ENCODE assay signal across 11 cellular contexts in genomic region chr3:136898954-136899353, GRCh38. TPM values are rescaled to one million over a fixed set of nuclear protein-coding genes. Genes with fewer than 3 reads are reported as not detected.
A peak's percentile ranks its signal among the peaks of the same experiment; 100 is the strongest.
DNase-seq lines count a peak whose midpoint lies in the region; ATAC-seq, FAIRE-seq and TF ChIP-seq lines count a peak whose summit lies in the region.
"Had no signal": no experiment of that assay in that cellular context is flagged by ENCODE, and none has a peak within 500 bp of the region (broad histone marks: within the 10 kb centered on the region; RNA-seq: fewer than 3 reads in every experiment).

No MANE protein-coding gene starts in this region.

- H3K36me3 ChIP-seq in Caco-2 (ENCODE audit: control insufficient read depth, insufficient read depth, low read length): no peaks in the 10 kb centered on the region
- H3K36me3 ChIP-seq in Karpas-422 (ENCODE audit: insufficient read depth, low read length): peaks cover 32% of the 10 kb centered on the region
- no peaks in the 10 kb centered on the region for H3K36me3 ChIP-seq in K562 (ENCODE audit: control insufficient read depth, insufficient read depth, low read length)
- no peaks in the 10 kb centered on the region for H3K36me3 ChIP-seq in muscle layer of colon (ENCODE audit: insufficient read depth, low read length)

- H3K27me3 ChIP-seq in Caco-2 (replicated peaks; ENCODE audit: control insufficient read depth, insufficient read depth, low read length): no peaks in the 10 kb centered on the region
- H3K27me3 ChIP-seq in Karpas-422 (ENCODE audit: low read length): no peaks in the 10 kb centered on the region
- no peaks in the 10 kb centered on the region for H3K27me3 ChIP-seq in K562 (ENCODE audit: control insufficient read depth in 2 of 2, insufficient read depth in 2 of 2, low read length in 2 of 2)
- no peaks in the 10 kb centered on the region for H3K27me3 ChIP-seq in muscle layer of colon (ENCODE audit: control insufficient read depth in 1 of 2, insufficient read depth in 2 of 2, low read length in 2 of 2)

- intact Hi-C loops in Caco-2 (cut with micrococcal nuclease; ENCODE audit: unreplicated experiment) (no loop called here), K562 (cut with micrococcal nuclease) (no loop called here)

- peak overlapping the region; percentile 49 for H3K27ac Mint-ChIP-seq in Caco-2 (ENCODE audit: unreplicated experiment)
- H3K27ac Mint-ChIP-seq: dendritic cell treated with granulocyte-macrophage colony-stimulating factor and Interleukin-4, amounts not matched to agents 40 ng/mL and 50 ng/mL, for 4 days; HFFc6 had no signal

- peaks cover 19% of the 10 kb centered on the region for H3K9me3 ChIP-seq in Caco-2
- H3K9me3 ChIP-seq in Karpas-422 (ENCODE audit: low read length): peaks cover 4% of the 10 kb centered on the region; the same call in 1 of the 2 replicates
- no peaks in the 10 kb centered on the region for H3K9me3 ChIP-seq in K562 (replicated peaks; ENCODE audit: control insufficient read depth, insufficient read depth, low read depth, low read length)
- H3K9me3 ChIP-seq in muscle layer of colon (ENCODE audit: low read length): no peaks in the 10 kb centered on the region

- peaks cover 28% of the 10 kb centered on the region for H3K4me1 Mint-ChIP-seq in Caco-2 (ENCODE audit: low read depth, unreplicated experiment)

- H2AFZ ChIP-seq in Karpas-422 (ENCODE audit: low read length) (no peak overlapping the region), K562 (ENCODE audit: low read depth, low read length) (no peak overlapping the region)

- no peak for TF ChIP-seq POLR2A in K562 (conservative IDR thresholded peaks at IDR 0.05)

- H3K4me3 ChIP-seq in Caco-2 (ENCODE audit: low read depth, low read length) (no peak overlapping the region), Karpas-422 (ENCODE audit: low read length) (no peak overlapping the region), K562 (no peak overlapping the region), muscle layer of colon (ENCODE audit: low read depth in 1 of 2, low read length in 2 of 2) (no peak overlapping the region)

- no peak for TF ChIP-seq EP300 in K562 (IDR thresholded peaks at IDR 0.05; ENCODE audit: low read length)

- peak; percentile 59 for ATAC-seq in K562

- in situ Hi-C loops in K562 (cut with MboI): no loop called here

- no peaks in the 10 kb centered on the region for H3K27me3 Mint-ChIP-seq in Caco-2 (ENCODE audit: insufficient read depth, unreplicated experiment)
- H3K27me3 Mint-ChIP-seq: dendritic cell treated with granulocyte-macrophage colony-stimulating factor and Interleukin-4, amounts not matched to agents 40 ng/mL and 50 ng/mL, for 4 days had no signal

- WGBS in K562 (ENCODE audit: insufficient coverage, low coverage, missing lambda C conversion rate): 58% methylated on average over 2 of the region's 2 CpGs

- H3K4me1 ChIP-seq in Caco-2: peaks cover 37% of the 10 kb centered on the region
- H3K4me1 ChIP-seq in Karpas-422 (ENCODE audit: low read length): peaks cover 86% of the 10 kb centered on the region
- peaks cover 2 to 32% of the 10 kb centered on the region in 2 experiments; a peak in 4 of 5 replicates for H3K4me1 ChIP-seq in K562 (replicated peaks in 1 of 2; ENCODE audit: control insufficient read depth in 2 of 2, insufficient read depth in 2 of 2, low read length in 2 of 2)
- H3K4me1 ChIP-seq in muscle layer of colon (ENCODE audit: insufficient read depth, low read length): peaks cover 21% of the 10 kb centered on the region

- TF ChIP-seq CTCF in Caco-2 (IDR thresholded peaks at IDR 0.05; ENCODE audit: insufficient read depth in 1 of 2, low read depth in 1 of 2, low read length in 1 of 2, severe bottlenecking in 1 of 2, unreplicated experiment in 1 of 2): no peak
- no peak for TF ChIP-seq CTCF in K562 (IDR thresholded peaks at IDR 0.05 in 2 of 3, conservative IDR thresholded peaks at IDR 0.05 in 1 of 3; ENCODE audit: insufficient read depth in 2 of 3, low read depth in 1 of 3, low read length in 3 of 3)

- H3K9me1 ChIP-seq in K562 (ENCODE audit: control insufficient read depth, insufficient read depth, low read length): no peaks in the 10 kb centered on the region

- no TSS peak for BruUV-seq in Caco-2 (replicated peaks; lab: Mats Ljungman, UMichigan)
- BruUV-seq in K562 (replicated peaks; lab: Mats Ljungman, UMichigan): no TSS peak

- H4K20me1 ChIP-seq in Karpas-422 (ENCODE audit: insufficient read depth, low read depth, low read length): no peaks in the 10 kb centered on the region
- peaks cover 23% of the 10 kb centered on the region for H4K20me1 ChIP-seq in K562 (replicated peaks; ENCODE audit: control insufficient read depth, insufficient read depth, low read length)

- TF ChIP-seq RAD21 in K562 (CRISPR knock-in tag; conservative IDR thresholded peaks at IDR 0.05 in 1 of 2, IDR thresholded peaks at IDR 0.05 in 1 of 2): no peak

- peaks cover 24% of the 10 kb centered on the region for H3K36me3 Mint-ChIP-seq in Caco-2 (ENCODE audit: insufficient read depth, unreplicated experiment)

- H3K9me3 Mint-ChIP-seq in Caco-2 (ENCODE audit: unreplicated experiment): peaks cover 35% of the 10 kb centered on the region

- FAIRE-seq in K562 (lab: Jason Lieb, UNC): no peak
- FAIRE-seq: HTR-8/SVneo had no signal

- CTCF ChIA-PET in Caco-2 (lab: Charles Lee) (no interaction called here), K562 (lab: Yijun Ruan, JAX; ENCODE audit: low intra/inter-chr PET ratio) (no interaction called here), HEK293T (lab: Yijun Ruan, JAX) (no interaction called here)

- peaks cover 100% of the 10 kb centered on the region for H3K79me2 ChIP-seq in Karpas-422 (ENCODE audit: low read length)
- H3K79me2 ChIP-seq in K562 (ENCODE audit: control insufficient read depth, insufficient read depth, low read length): peaks cover 71% of the 10 kb centered on the region

- no peak for DNase-seq in Caco-2
- DNase-seq in Karpas-422: no peak
- DNase-seq in K562 (ENCODE audit: extremely low read depth in 1 of 4, low spot score in 3 of 4): no peak
- no peak for DNase-seq in NCI-H1436 treated with DMSO at 0.1 percent for 48 hours (lab: John Stamatoyannopoulos, UW)
- no peak for DNase-seq in HEK293T (ENCODE audit: extremely low spot score)
- DNase-seq in NCI-H2171 treated with DMSO at 0.1 percent for 48 hours (lab: John Stamatoyannopoulos, UW): no peak
- DNase-seq: HFFc6, NCI-H524 had no signal

- POLR2A ChIA-PET in Caco-2 (lab: Charles Lee) (interaction anchor here (0.6 kb wide), 1 partner anchor 37 kb away, joined by 4 read pairs; the partner anchor contains the start of gene NCK1), K562 (lab: Yijun Ruan, JAX) (interaction anchor here (1.7 kb wide), 1 partner anchor 14 kb away, joined by 6 read pairs; no protein-coding TSS in a partner anchor), HEK293T (lab: Yijun Ruan, JAX) (no interaction called here)

- H3K4me3 Mint-ChIP-seq in Caco-2 (ENCODE audit: unreplicated experiment): no peak overlapping the region
- H3K4me3 Mint-ChIP-seq: dendritic cell treated with granulocyte-macrophage colony-stimulating factor and Interleukin-4, amounts not matched to agents 40 ng/mL and 50 ng/mL, for 4 days; HFFc6 had no signal

- H3K27ac ChIP-seq in Karpas-422 (ENCODE audit: low read length) (peak overlapping the region; percentile 82), K562 (ENCODE audit: extremely low read depth, low read depth, low read length) (no peak overlapping the region), muscle layer of colon (ENCODE audit: low read depth, low read length) (peak overlapping the region; percentile 19)

- no peaks in the 10 kb centered on the region for H3K9me2 ChIP-seq in Karpas-422 (replicated peaks; ENCODE audit: insufficient read depth, low read length)

- H3K9ac ChIP-seq in Karpas-422 (ENCODE audit: low read length) (no peak overlapping the region), K562 (ENCODE audit: insufficient read depth in 1 of 2, low read depth in 2 of 2, low read length in 2 of 2) (no peak overlapping the region), muscle layer of colon (ENCODE audit: low read length) (no peak overlapping the region)

- H3K4me2 ChIP-seq in Karpas-422 (ENCODE audit: low read depth, low read length, poor library complexity, severe bottlenecking) (peak overlapping the region; percentile 49), K562 (ENCODE audit: insufficient read depth, low read length) (no peak overlapping the region)

RNA-seq across cellular contexts. Expression of gene NCK1, which starts 36.9 kb away (rescaled TPM):
- total RNA-seq in Caco-2 (2022) (37.3 and 41.2 TPM in 2 replicates), K562 (2014; rRNA removed) (14.9 and 23.2 TPM in 2 replicates), K562 (2014; rRNA removed; fragmentation: Illumina TruSeq; extraction: Trizol) (24.4 and 25.0 TPM in 2 replicates), K562 (2015; rRNA removed; fragmentation: Illumina TruSeq; extraction: Trizol) (23.2 and 27.1 TPM in 2 replicates), K562 (2021) (22.6 and 23.2 TPM in 2 replicates)
- total RNA-seq in Karpas-422 (2014; rRNA removed; shearing (Covaris generic); ENCODE audit: low replicate concordance): 42.3 and 77.7 TPM in 2 replicates
- total RNA-seq in K562 (2011; cell fraction: chromatin; rRNA removed; ENCODE audit: low replicate concordance): 18.7 and 56.8 TPM in 2 replicates
- total RNA-seq in K562 (2011; cell fraction: nucleolus; rRNA removed): 11.3 and 15.9 TPM in 2 replicates
- 30.7 and 64.5 TPM in 2 replicates for total RNA-seq in K562 (2011; cell fraction: nucleoplasm; rRNA removed)
- polyA plus RNA-seq in K562 (2011; rRNA removed) (22.9 and 30.5 TPM in 2 replicates), K562 (2014; fragmentation: Illumina TruSeq; extraction: Trizol) (26.4 and 30.0 TPM in 2 replicates), K562 (2014; fragmentation: Nextera tagmentation; extraction: Ambion mirVana) (10 to 100 TPM; 17.3 to 24.4 TPM), K562 (2014; rRNA removed) (22.2 and 25.7 TPM in 2 replicates)
- polyA plus RNA-seq in K562 (2011; cell fraction: cytosol; rRNA removed): 4.0 and 8.7 TPM in 2 replicates
- 6.3 and 11.6 TPM in 2 replicates for polyA plus RNA-seq in K562 (2011; cell fraction: nucleus; rRNA removed)
- polyA plus RNA-seq in K562 (2012): 17.4 and 19.4 TPM in 2 replicates
- 46.4 and 62.6 TPM in 2 replicates for polyA minus RNA-seq in K562 (2011; rRNA and poly(A)+ RNA removed)
- 13.9 and 16.8 TPM in 2 replicates for polyA minus RNA-seq in K562 (2011; cell fraction: cytosol; rRNA and poly(A)+ RNA removed)
- polyA minus RNA-seq in K562 (2011; cell fraction: nucleus; rRNA and poly(A)+ RNA removed): 18.2 and 29.5 TPM in 2 replicates

RNA-seq across cellular contexts. Expression of gene IL20RB, which starts 58.8 kb away (rescaled TPM):
- 5.5 and 6.9 TPM in 2 replicates for total RNA-seq in Caco-2 (2022)
- 1.1 and 3.2 TPM in 2 replicates for total RNA-seq in Karpas-422 (2014; rRNA removed; shearing (Covaris generic); ENCODE audit: low replicate concordance)
- 5.0 and 5.9 TPM in 2 replicates for total RNA-seq in K562 (2011; cell fraction: chromatin; rRNA removed; ENCODE audit: low replicate concordance)
- 1.0 and 2.1 TPM in 2 replicates for total RNA-seq in K562 (2011; cell fraction: nucleolus; rRNA removed)
- total RNA-seq in K562 (2011; cell fraction: nucleoplasm; rRNA removed): 3.4 and 5.1 TPM in 2 replicates
- 6.1 and 6.5 TPM in 2 replicates for total RNA-seq in K562 (2014; rRNA removed)
- total RNA-seq in K562 (2014; rRNA removed; fragmentation: Illumina TruSeq; extraction: Trizol): 6.9 and 7.1 TPM in 2 replicates
- total RNA-seq in K562 (2015; rRNA removed; fragmentation: Illumina TruSeq; extraction: Trizol): 1.9 and 2.2 TPM in 2 replicates
- total RNA-seq in K562 (2021): 4.6 and 5.3 TPM in 2 replicates
- polyA plus RNA-seq in K562 (2011; rRNA removed): 0.66 and 0.77 TPM in 2 replicates
- 0.40 and 0.67 TPM in 2 replicates for polyA plus RNA-seq in K562 (2011; cell fraction: cytosol; rRNA removed)
- 1.3 and 1.6 TPM in 2 replicates for polyA plus RNA-seq in K562 (2011; cell fraction: nucleus; rRNA removed)
- polyA plus RNA-seq in K562 (2012): 3.5 and 71.6 TPM in 2 replicates
- polyA plus RNA-seq in K562 (2014; fragmentation: Illumina TruSeq; extraction: Trizol): 7.4 and 8.6 TPM in 2 replicates
- 1 to 10 TPM; 4.8 to 9.9 TPM for polyA plus RNA-seq in K562 (2014; fragmentation: Nextera tagmentation; extraction: Ambion mirVana)
- 6.4 and 7.8 TPM in 2 replicates for polyA plus RNA-seq in K562 (2014; rRNA removed)
- 1.2 and 1.3 TPM in 2 replicates for polyA minus RNA-seq in K562 (2011; rRNA and poly(A)+ RNA removed)
- polyA minus RNA-seq in K562 (2011; cell fraction: cytosol; rRNA and poly(A)+ RNA removed): 0.57 and 2.9 TPM in 2 replicates
- 1.3 and 1.4 TPM in 2 replicates for polyA minus RNA-seq in K562 (2011; cell fraction: nucleus; rRNA and poly(A)+ RNA removed)
